ENCODE assay signal across 10 cellular contexts in the genomic region with DNA sequence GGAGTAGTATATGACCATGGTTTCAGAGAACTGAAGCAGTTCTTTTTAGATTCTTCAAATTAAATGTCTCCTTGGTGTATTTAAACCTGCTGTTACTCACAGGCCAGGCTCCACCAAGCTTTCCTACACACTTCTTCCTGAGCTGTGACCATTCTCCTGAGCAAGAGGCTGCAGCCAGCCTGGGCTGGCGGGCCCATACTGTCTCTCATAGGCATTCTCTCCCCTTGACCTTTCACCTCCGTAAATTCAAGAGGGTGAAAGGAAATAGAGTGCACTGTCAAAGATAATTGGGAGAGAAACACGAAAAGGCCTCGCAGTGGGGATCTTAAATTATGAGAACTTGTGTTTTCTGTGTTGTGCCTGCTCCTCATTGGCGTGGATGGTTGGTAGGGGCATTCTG. TPM values are rescaled to one million over a fixed set of nuclear protein-coding genes. Genes with fewer than 3 reads are reported as not detected.
DNase-seq lines count a peak whose midpoint lies in the region; ATAC-seq, FAIRE-seq and TF ChIP-seq lines count a peak whose summit lies in the region.
"Had no signal": no experiment of that assay in that cellular context is flagged by ENCODE, and none has a peak within 500 bp of the region (broad histone marks: within the 10 kb centered on the region; RNA-seq: fewer than 3 reads in every experiment).

No MANE protein-coding gene starts in this region.

- peaks cover 32% of the 10 kb centered on the region for H4K20me1 ChIP-seq in SU-DHL-6 (ENCODE audit: low read depth, low read length)

- H3K79me2 ChIP-seq in SU-DHL-6 (ENCODE audit: insufficient read depth, low read length), result peaks cover 94% of the 10 kb centered on the region

- H3F3A ChIP-seq in SU-DHL-6 (ENCODE audit: insufficient read depth), result no peaks in the 10 kb centered on the region

- H3K4me3 Mint-ChIP-seq in progenitor cell of endocrine pancreas (ENCODE audit: low read depth), result peak overlapping the region; percentile 100

- H3K9me3 Mint-ChIP-seq in progenitor cell of endocrine pancreas (ENCODE audit: low read depth), result no peaks in the 10 kb centered on the region

- H3K9me2 ChIP-seq in SU-DHL-6 (replicated peaks; ENCODE audit: insufficient read depth, low read length), result no peaks in the 10 kb centered on the region

- peaks cover 33% of the 10 kb centered on the region for H3K4me1 ChIP-seq in ES-I3 (ENCODE audit: insufficient read depth, low read length)

- peak overlapping the region; percentile 77 for H3K4me2 ChIP-seq in SU-DHL-6 (ENCODE audit: low read depth, low read length, poor library complexity, severe bottlenecking)

- H3K36me3 ChIP-seq in ES-I3 (ENCODE audit: insufficient read depth, low read length), result no peaks in the 10 kb centered on the region; the same call in 1 of the 2 replicates
- H3K36me3 ChIP-seq in SU-DHL-6 (ENCODE audit: low read length), result no peaks in the 10 kb centered on the region

- H3K36me3 Mint-ChIP-seq in progenitor cell of endocrine pancreas (ENCODE audit: insufficient read depth), result peaks cover 7% of the 10 kb centered on the region

- H3K27me3 Mint-ChIP-seq in progenitor cell of endocrine pancreas, result no peaks in the 10 kb centered on the region

- DNase-seq in fibroblast of mammary gland (ENCODE audit: low read depth) (no peak), progenitor cell of endocrine pancreas (ENCODE audit: low spot score, unreplicated experiment) (no peak), GM03348 (ENCODE audit: low spot score) (no peak), D721Med (ENCODE audit: insufficient read length, low spot score) (no peak)
- DNase-seq: NCI-H1930; stimulated activated CD4-positive, alpha-beta T cell treated with anti-CD3 and anti-CD28 coated beads, Interleukin-4, amount 100 ng/mL, for 1 hour had no signal

- no peak overlapping the region for H3K27ac ChIP-seq in SU-DHL-6 (ENCODE audit: low read depth, low read length)

- peak overlapping the region; percentile 100 for H3K27ac Mint-ChIP-seq in progenitor cell of endocrine pancreas

- no peak for FAIRE-seq in D721Med (lab: Jason Lieb, UNC)

- H2AFZ ChIP-seq in SU-DHL-6 (ENCODE audit: low read depth, low read length, severe bottlenecking), result no peak overlapping the region

- TF ChIP-seq CTCF in SU-DHL-6 (IDR thresholded peaks at IDR 0.05; ENCODE audit: insufficient read depth, low read length, poor library complexity, severe bottlenecking), result no peak
- no peak for TF ChIP-seq CTCF in fibroblast of mammary gland (conservative IDR thresholded peaks at IDR 0.05; ENCODE audit: control insufficient read depth, insufficient read depth, low read depth, low read length)
- TF ChIP-seq CTCF in progenitor cell of endocrine pancreas (IDR thresholded peaks at IDR 0.05; ENCODE audit: unreplicated experiment), result no peak
- no peak for TF ChIP-seq CTCF in D721Med (IDR thresholded peaks at IDR 0.05; ENCODE audit: insufficient read depth, missing control alignments)

- H3K4me1 Mint-ChIP-seq in progenitor cell of endocrine pancreas (ENCODE audit: low read depth), result peaks cover 51% of the 10 kb centered on the region

- H3K4me3 ChIP-seq in SU-DHL-6 (ENCODE audit: insufficient read depth, low read length, poor library complexity, severe bottlenecking) (peak overlapping the region; percentile 86), fibroblast of mammary gland (ENCODE audit: control insufficient read depth, low read depth, low read length) (peak overlapping the region; percentile 96)

- no peaks in the 10 kb centered on the region for H3K27me3 ChIP-seq in SU-DHL-6 (ENCODE audit: low read length)

- H3K9ac ChIP-seq in ES-I3 (ENCODE audit: low read depth, low read length) (peak overlapping the region; percentile 96; the same call in 1 of the 2 replicates), SU-DHL-6 (ENCODE audit: low read length) (peak overlapping the region; percentile 98)

- no peaks in the 10 kb centered on the region for H3K9me3 ChIP-seq in ES-I3 (ENCODE audit: control insufficient read depth, insufficient read depth, low read length)
- no peaks in the 10 kb centered on the region for H3K9me3 ChIP-seq in SU-DHL-6 (ENCODE audit: insufficient read depth, low read length)

- no peak for ATAC-seq in GM18498 (IDR thresholded peaks at IDR 0.05; ENCODE audit: unreplicated experiment)
- ATAC-seq in GM21526 (IDR thresholded peaks at IDR 0.05; ENCODE audit: low FRiP score, unreplicated experiment), result no peak

RNA-seq across cellular contexts. Expression of a gene that starts 2.3 kb away (rescaled TPM):
- 259 and 267 TPM in 2 replicates for total RNA-seq in progenitor cell of endocrine pancreas

RNA-seq across cellular contexts. Expression of a gene that starts 18.3 kb away (rescaled TPM):
- 20.2 and 22.4 TPM in 2 replicates for total RNA-seq in progenitor cell of endocrine pancreas

RNA-seq across cellular contexts. Expression of a gene that starts 24.3 kb away (rescaled TPM):
- 50.3 and 52.3 TPM in 2 replicates for total RNA-seq in progenitor cell of endocrine pancreas

RNA-seq across cellular contexts. Expression of a gene that starts 55.3 kb away (rescaled TPM):
- 96.3 and 101 TPM in 2 replicates for total RNA-seq in progenitor cell of endocrine pancreas
